In the genomic region with DNA sequence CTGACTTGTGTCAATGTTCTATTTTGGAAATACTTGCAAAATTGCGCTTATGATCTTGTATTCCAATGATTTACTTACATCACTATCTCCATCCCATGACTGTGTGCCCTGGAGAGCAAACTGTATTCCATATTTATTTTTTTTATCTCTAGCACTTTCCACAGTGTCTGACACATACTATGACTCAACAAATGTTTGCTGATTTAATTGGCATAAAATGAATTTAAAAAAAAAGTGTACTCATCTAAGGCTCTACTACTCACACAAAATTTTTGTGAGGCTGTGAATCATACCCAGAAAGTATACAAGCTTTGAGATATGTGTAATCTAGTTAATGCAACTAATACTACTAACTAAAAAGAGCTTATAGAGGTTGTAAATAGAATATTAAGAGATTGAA, we compare ENCODE assay signal across 1 cellular context.
TF ChIP-seq lines count a peak whose summit lies in the region.

No MANE protein-coding gene starts in this region.

TF ChIP-seq in IMR-90, 13 proteins besides CTCF, POLR2A, EP300 and RAD21:
- TF ChIP-seq FOS (IDR thresholded peaks at IDR 0.05; ENCODE audit: low read depth, low read length), result peak; percentile 60
- no peak for TF ChIP-seq RCOR1 (IDR thresholded peaks at IDR 0.05; ENCODE audit: insufficient replicate concordance, low read length)
